Comparison of ENCODE assay signal across 8 cellular contexts in genomic region chr10:73787031-73787800, GRCh38. TPM values are rescaled to one million over a fixed set of nuclear protein-coding genes. Genes with fewer than 3 reads are reported as not detected.
DNase-seq lines count a peak whose midpoint lies in the region; ATAC-seq, FAIRE-seq and TF ChIP-seq lines count a peak whose summit lies in the region.
"Not testable (repeated sequence)": the region's sequence is repeated elsewhere in the genome, so short reads cannot be mapped to it uniquely, and the experiment has no call there.

No MANE protein-coding gene starts in this region.

- not testable (repeated sequence) for H2BK5ac ChIP-seq in IMR-90 (ENCODE audit: low read depth, low read length, poor library complexity, severe bottlenecking)

- H3K4me2 ChIP-seq in IMR-90 (ENCODE audit: low read depth, low read length) (peak overlapping the region; percentile 47; the same call in 1 of the 2 replicates), osteoblast (ENCODE audit: insufficient read depth, low read length) (peak overlapping the region; percentile 94)

- not testable (repeated sequence) for H3K56ac ChIP-seq in IMR-90 (ENCODE audit: extremely low read depth, insufficient read depth, low read length)

- dilution Hi-C loops in IMR-90 (cut with HindIII; ENCODE audit: low sequenced_read_pairs, unreplicated experiment), result not testable (repeated sequence)

- TF ChIP-seq POLR2A in IMR-90 (IDR thresholded peaks at IDR 0.05; ENCODE audit: low read depth, low read length), result not testable (repeated sequence)

- peaks cover 14 to 55% of the 10 kb centered on the region in 2 experiments for H3K79me1 ChIP-seq in IMR-90 (ENCODE audit: low read depth in 1 of 2, low read length in 2 of 2)

- H3K9ac ChIP-seq in IMR-90 (ENCODE audit: low read depth, low read length); kidney (ENCODE audit: low read length in 2 of 2): not testable (repeated sequence)

- not testable (repeated sequence) for H3K9me3 ChIP-seq in IMR-90 (ENCODE audit: control insufficient read depth, insufficient read depth, low read length); kidney (ENCODE audit: control insufficient read depth in 1 of 2, low read length in 2 of 2); osteoblast (ENCODE audit: low read depth, low read length)

- H3K4ac ChIP-seq in IMR-90 (ENCODE audit: low read depth, low read length), result not testable (repeated sequence)

- ATAC-seq in IMR-90 (ENCODE audit: low read depth); stimulated activated memory B cell treated with anti-CD40 and anti-IgM and Interleukin-4, amounts not matched to agents 10 μg/mL and 1 μg/mL and 100 μg/mL, for 72 hours: not testable (repeated sequence)

- peak overlapping the region; percentile 98 for H3K4me3 ChIP-seq in ACC112 (ENCODE audit: low read depth, low read length)
- H3K4me3 ChIP-seq in IMR-90 (ENCODE audit: insufficient read depth, low read depth, low read length), result not testable (repeated sequence)
- H3K4me3 ChIP-seq in coronary artery, result peak overlapping the region; percentile 92
- peak overlapping the region in 1 of 2 donors; percentile 80 for H3K4me3 ChIP-seq in kidney (ENCODE audit: low read length in 2 of 2)
- H3K4me3 ChIP-seq in osteoblast (ENCODE audit: insufficient read depth, low read length), result peak overlapping the region; percentile 91

- not testable (repeated sequence) for H2AK5ac ChIP-seq in IMR-90 (ENCODE audit: low read depth, low read length)

- H3K4me1 ChIP-seq in ACC112 (ENCODE audit: control insufficient read depth, insufficient read depth, low read length, unreplicated experiment) (peaks cover 25% of the 10 kb centered on the region), kidney (ENCODE audit: control insufficient read depth in 1 of 2, insufficient read depth in 1 of 2, low read depth in 1 of 2, low read length in 2 of 2) (peaks cover 5 to 15% of the 10 kb centered on the region in 2 donors), osteoblast (ENCODE audit: insufficient read depth, low read length) (peaks cover 23% of the 10 kb centered on the region)
- H3K4me1 ChIP-seq in IMR-90 (ENCODE audit: control insufficient read depth, insufficient read depth, low read length), result not testable (repeated sequence)

- WGBS in IMR-90 (ENCODE audit: extremely low coverage in 2 of 2, insufficient read length in 1 of 2), 2 experiments, result 97% methylated on average over 4 of the region's 21 CpGs; no CpG with 5 or more reads in 1 of the 2 experiments

- H3K27ac Mint-ChIP-seq in activated naive CD4-positive, alpha-beta T cell treated with anti-CD3 and anti-CD28 coated beads, Interleukin-2, amount 10 ng/mL, durations not matched to agents 7 days and 5 days; stimulated activated memory B cell treated with anti-CD40 and anti-IgM and Interleukin-4, amounts not matched to agents 10 μg/mL and 1 μg/mL and 100 μg/mL, for 72 hours: not testable (repeated sequence)

- not testable (repeated sequence) for DNase-seq in IMR-90; activated naive CD4-positive, alpha-beta T cell treated with anti-CD3 and anti-CD28 coated beads, Interleukin-2, amount 10 ng/mL, durations not matched to agents 7 days and 5 days; coronary artery (ENCODE audit: low spot score)
- DNase-seq in kidney (peak; percentile 49), osteoblast (ENCODE audit: insufficient read length, low spot score, missing footprints) (peak; percentile 34)

- H4K91ac ChIP-seq in IMR-90 (ENCODE audit: insufficient read depth, low read depth, low read length), result not testable (repeated sequence)

- not testable (repeated sequence) for H2AK9ac ChIP-seq in IMR-90 (replicated peaks; ENCODE audit: low read depth, low read length, poor library complexity)

- H3K4me1 Mint-ChIP-seq in activated naive CD4-positive, alpha-beta T cell treated with anti-CD3 and anti-CD28 coated beads, Interleukin-2, amount 10 ng/mL, durations not matched to agents 7 days and 5 days, result peaks cover 51% of the 10 kb centered on the region
- H3K4me1 Mint-ChIP-seq in stimulated activated memory B cell treated with anti-CD40 and anti-IgM and Interleukin-4, amounts not matched to agents 10 μg/mL and 1 μg/mL and 100 μg/mL, for 72 hours, result peaks cover 49% of the 10 kb centered on the region

- not testable (repeated sequence) for H3K27ac ChIP-seq in ACC112 (ENCODE audit: low read depth, low read length); IMR-90 (ENCODE audit: insufficient read depth, low read length); coronary artery; kidney (ENCODE audit: low read depth in 2 of 2, low read length in 2 of 2); osteoblast (ENCODE audit: low read depth, low read length)
- H3K27ac ChIP-seq in VCaP, result peak overlapping the region; percentile 87

- H4K8ac ChIP-seq in IMR-90 (ENCODE audit: low read depth in 2 of 2, low read length in 2 of 2), result not testable (repeated sequence)

- H2AFZ ChIP-seq in ACC112 (ENCODE audit: low read length, unreplicated experiment); IMR-90 (replicated peaks; ENCODE audit: low read length, poor library complexity); osteoblast (ENCODE audit: low read length): not testable (repeated sequence)

- not testable (repeated sequence) for H4K5ac ChIP-seq in IMR-90 (ENCODE audit: low read depth, low read length)

- in situ Hi-C loops in IMR-90 (cut with MboI; ENCODE audit: low sequenced_read_pairs), result not testable (repeated sequence)

- CTCF ChIA-PET in IMR-90 (lab: Yijun Ruan, JAX), result interaction anchor here (1.2 kb wide), 1 partner anchor 92 kb away, joined by 4 read pairs; no protein-coding TSS in a partner anchor
- CTCF ChIA-PET in activated naive CD4-positive, alpha-beta T cell treated with anti-CD3 and anti-CD28 coated beads, Interleukin-2, amount 10 ng/mL, durations not matched to agents 7 days and 5 days (lab: Charles Lee), result interaction anchor here (1.0 to 1.1 kb wide), 2 partner anchors 18 to 92 kb away, joined by 3 to 7 read pairs; no protein-coding TSS in a partner anchor

- intact Hi-C loops in IMR-90 (cut with micrococcal nuclease); kidney (cut with DNase I): not testable (repeated sequence)

- not testable (repeated sequence) for H3K14ac ChIP-seq in IMR-90 (replicated peaks; ENCODE audit: low read depth, low read length)

- peaks cover 37% of the 10 kb centered on the region for H4K20me1 ChIP-seq in IMR-90 (ENCODE audit: insufficient read depth, low read length)
- H4K20me1 ChIP-seq in osteoblast (ENCODE audit: insufficient read depth, low read length), result peaks cover 34% of the 10 kb centered on the region

- H3K27me3 ChIP-seq in ACC112 (ENCODE audit: insufficient read depth, low read length); IMR-90 (ENCODE audit: control insufficient read depth, insufficient read depth, low read length); osteoblast (ENCODE audit: insufficient read depth, low read length): not testable (repeated sequence)

- not testable (repeated sequence) for FAIRE-seq in kidney (lab: Jason Lieb, UNC)

- POLR2A ChIA-PET in IMR-90 (lab: Charles Lee; ENCODE audit: unreplicated experiment), result not testable (repeated sequence)

- H2BK20ac ChIP-seq in IMR-90 (ENCODE audit: low read depth, low read length), result not testable (repeated sequence)

- peak overlapping the region; percentile 56 for H3K4me3 Mint-ChIP-seq in activated naive CD4-positive, alpha-beta T cell treated with anti-CD3 and anti-CD28 coated beads, Interleukin-2, amount 10 ng/mL, durations not matched to agents 7 days and 5 days
- peak overlapping the region; percentile 9 for H3K4me3 Mint-ChIP-seq in stimulated activated memory B cell treated with anti-CD40 and anti-IgM and Interleukin-4, amounts not matched to agents 10 μg/mL and 1 μg/mL and 100 μg/mL, for 72 hours

- not testable (repeated sequence) for H2BK15ac ChIP-seq in IMR-90 (ENCODE audit: low read depth, low read length)

- not testable (repeated sequence) for H3K9me3 Mint-ChIP-seq in activated naive CD4-positive, alpha-beta T cell treated with anti-CD3 and anti-CD28 coated beads, Interleukin-2, amount 10 ng/mL, durations not matched to agents 7 days and 5 days; stimulated activated memory B cell treated with anti-CD40 and anti-IgM and Interleukin-4, amounts not matched to agents 10 μg/mL and 1 μg/mL and 100 μg/mL, for 72 hours

- not testable (repeated sequence) for TF ChIP-seq CTCF in IMR-90 (conservative IDR thresholded peaks at IDR 0.05; ENCODE audit: low read depth, low read length); VCaP (conservative IDR thresholded peaks at IDR 0.05); coronary artery (IDR thresholded peaks at IDR 0.05); kidney (IDR thresholded peaks at IDR 0.05; ENCODE audit: borderline replicate concordance, extremely low read depth, insufficient read depth); osteoblast (IDR thresholded peaks at IDR 0.05; ENCODE audit: extremely low read depth, low read depth, low read length)

- TF ChIP-seq RAD21 in IMR-90 (IDR thresholded peaks at IDR 0.05; ENCODE audit: low read length), result not testable (repeated sequence)

- not testable (repeated sequence) for H3K18ac ChIP-seq in IMR-90 (ENCODE audit: low read depth, low read length)

- H3K23ac ChIP-seq in IMR-90 (ENCODE audit: low read depth, low read length), result peak overlapping the region; percentile 59; the same call in 1 of the 2 replicates

- H3K79me2 ChIP-seq in ACC112 (ENCODE audit: control insufficient read depth, insufficient read depth, low read length, unreplicated experiment) (peaks cover 55% of the 10 kb centered on the region), osteoblast (ENCODE audit: insufficient read depth, low read length) (peaks cover 69% of the 10 kb centered on the region)

- peaks cover 24% of the 10 kb centered on the region; the same call in 1 of the 2 replicates for H3K36me3 ChIP-seq in ACC112 (ENCODE audit: insufficient read depth, low read length)
- H3K36me3 ChIP-seq in IMR-90 (ENCODE audit: control insufficient read depth, insufficient read depth, low read length), result peaks cover 33% of the 10 kb centered on the region
- peaks cover 27 to 31% of the 10 kb centered on the region in 2 donors for H3K36me3 ChIP-seq in kidney (ENCODE audit: control insufficient read depth in 1 of 2, insufficient read depth in 2 of 2, low read length in 2 of 2)
- H3K36me3 ChIP-seq in osteoblast (ENCODE audit: insufficient read depth, low read length), result peaks cover 33% of the 10 kb centered on the region

- peaks cover 13% of the 10 kb centered on the region; the same call in 1 of the 2 replicates for H3K9me1 ChIP-seq in IMR-90 (ENCODE audit: insufficient read depth, low read length)

- H3K36me3 Mint-ChIP-seq in activated naive CD4-positive, alpha-beta T cell treated with anti-CD3 and anti-CD28 coated beads, Interleukin-2, amount 10 ng/mL, durations not matched to agents 7 days and 5 days, result peaks cover 26% of the 10 kb centered on the region
- H3K36me3 Mint-ChIP-seq in stimulated activated memory B cell treated with anti-CD40 and anti-IgM and Interleukin-4, amounts not matched to agents 10 μg/mL and 1 μg/mL and 100 μg/mL, for 72 hours, result peaks cover 28% of the 10 kb centered on the region

- H3K27me3 Mint-ChIP-seq in activated naive CD4-positive, alpha-beta T cell treated with anti-CD3 and anti-CD28 coated beads, Interleukin-2, amount 10 ng/mL, durations not matched to agents 7 days and 5 days; stimulated activated memory B cell treated with anti-CD40 and anti-IgM and Interleukin-4, amounts not matched to agents 10 μg/mL and 1 μg/mL and 100 μg/mL, for 72 hours: not testable (repeated sequence)

- not testable (repeated sequence) for BruUV-seq in IMR-90 (replicated peaks; lab: Mats Ljungman, UMichigan)

- H2BK120ac ChIP-seq in IMR-90 (ENCODE audit: low read depth, low read length), result not testable (repeated sequence)

RNA-seq across cellular contexts. Expression of gene ZSWIM8, which starts 1.8 kb away (rescaled TPM):
- total RNA-seq in IMR-90 (2012; rRNA removed), result 16.8 and 16.9 TPM in 2 replicates
- 103 and 119 TPM in 2 replicates for polyA plus RNA-seq in IMR-90 (2012; rRNA removed)
- 27.6 and 89.3 TPM in 2 replicates for polyA plus RNA-seq in IMR-90 (2012; cell fraction: cytosol; rRNA removed)
- polyA plus RNA-seq in IMR-90 (2012; cell fraction: nucleus; rRNA removed; ENCODE audit: low replicate concordance), result 319 and 862 TPM in 2 replicates
- total RNA-seq in kidney, result 91.8 TPM
- polyA plus RNA-seq in kidney (ENCODE audit: insufficient read depth, low read depth, low replicate concordance), result 96.7 TPM
- total RNA-seq in osteoblast, result 63.1 and 76.7 TPM in 2 replicates

RNA-seq across cellular contexts. Expression of gene CHCHD1, which starts 5.4 kb away (rescaled TPM):
- total RNA-seq in IMR-90 (2012; rRNA removed) (11.5 and 13.9 TPM in 2 replicates), kidney (23.4 TPM), osteoblast (11.2 and 12.7 TPM in 2 replicates)
- polyA plus RNA-seq in IMR-90 (2012; rRNA removed) (21.0 and 24.9 TPM in 2 replicates), kidney (ENCODE audit: insufficient read depth, low read depth, low replicate concordance) (105 TPM)
- 25.6 and 36.2 TPM in 2 replicates for polyA plus RNA-seq in IMR-90 (2012; cell fraction: cytosol; rRNA removed)
- polyA plus RNA-seq in IMR-90 (2012; cell fraction: nucleus; rRNA removed; ENCODE audit: low replicate concordance), result 5.7 and 15.2 TPM in 2 replicates

RNA-seq across cellular contexts. Expression of gene NDST2, which starts 24.2 kb away (rescaled TPM):
- total RNA-seq in IMR-90 (2012; rRNA removed) (5.6 TPM in 2 replicates), kidney (42.6 TPM), osteoblast (30.4 and 35.8 TPM in 2 replicates)
- polyA plus RNA-seq in IMR-90 (2012; rRNA removed) (14.6 and 16.5 TPM in 2 replicates), kidney (ENCODE audit: insufficient read depth, low read depth, low replicate concordance) (11.7 TPM)
- polyA plus RNA-seq in IMR-90 (2012; cell fraction: cytosol; rRNA removed), result 10.2 and 12.8 TPM in 2 replicates
- polyA plus RNA-seq in IMR-90 (2012; cell fraction: nucleus; rRNA removed; ENCODE audit: low replicate concordance), result 61.0 and 69.6 TPM in 2 replicates

RNA-seq across cellular contexts. Expression of gene SEC24C, which starts 43.0 kb away (rescaled TPM):
- total RNA-seq in IMR-90 (2012; rRNA removed) (66.4 and 74.2 TPM in 2 replicates), kidney (66.9 TPM), osteoblast (28.3 and 28.6 TPM in 2 replicates)
- polyA plus RNA-seq in IMR-90 (2012; rRNA removed) (84.2 and 88.9 TPM in 2 replicates), kidney (ENCODE audit: insufficient read depth, low read depth, low replicate concordance) (39.2 TPM)
- 40.7 and 47.2 TPM in 2 replicates for polyA plus RNA-seq in IMR-90 (2012; cell fraction: cytosol; rRNA removed)
- polyA plus RNA-seq in IMR-90 (2012; cell fraction: nucleus; rRNA removed; ENCODE audit: low replicate concordance), result 163 and 208 TPM in 2 replicates
